In genomic region chrX:130120321-130120731, GRCh38 we compare ENCODE assay signal across 8 cellular contexts. TPM values are rescaled to one million over a fixed set of nuclear protein-coding genes. Genes with fewer than 3 reads are reported as not detected.
DNase-seq lines count a peak whose midpoint lies in the region; ATAC-seq and TF ChIP-seq lines count a peak whose summit lies in the region.

No MANE protein-coding gene starts in this region.

- no peaks in the 10 kb centered on the region for H3K36me3 ChIP-seq in Panc1 (ENCODE audit: control insufficient read depth, insufficient read depth, low read length)

- H3K4me1 ChIP-seq in Panc1 (ENCODE audit: control insufficient read depth, insufficient read depth, low read length) = peaks cover 42% of the 10 kb centered on the region

- in situ Hi-C loops in Panc1 (cut with HindIII; ENCODE audit: low pct_unique_long_range_greater_than_20kb, low sequenced_read_pairs) = no loop called here

- intact Hi-C loops in Panc1 (cut with micrococcal nuclease; ENCODE audit: unreplicated experiment) = loop anchor here (1.0 kb wide), 1 partner anchor 40 kb away; no protein-coding TSS in a partner anchor

- ATAC-seq in HG02610 (IDR thresholded peaks at IDR 0.05; ENCODE audit: unreplicated experiment) (peak; percentile 29), Panc1 (peak; percentile 44)

- BruUV-seq in Panc1 (replicated peaks; lab: Mats Ljungman, UMichigan) = no TSS peak

- H3K9me3 ChIP-seq in Panc1 (ENCODE audit: control insufficient read depth, insufficient read depth, low read depth, low read length) = no peaks in the 10 kb centered on the region

- POLR2A ChIA-PET in Panc1 (lab: Charles Lee) = interaction anchor here (0.7 to 1.4 kb wide), 2 partner anchors 11 to 68 kb away, joined by 8 read pairs; no protein-coding TSS in a partner anchor

- CTCF ChIA-PET in Panc1 (lab: Charles Lee) = interaction anchor here (1.0 to 2.2 kb wide), 2 partner anchors 41 to 59 kb away, joined by 4 to 7 read pairs; no protein-coding TSS in a partner anchor

- H3K27me3 ChIP-seq in Panc1 (ENCODE audit: control insufficient read depth, insufficient read depth, low read length) = no peaks in the 10 kb centered on the region

- H3K27ac ChIP-seq in Panc1 (ENCODE audit: low read length) = peak overlapping the region; percentile 90

- DNase-seq in NOMO-1 treated with DMSO at 0.1 percent for 48 hours (lab: John Stamatoyannopoulos, UW; ENCODE audit: unreplicated experiment) (peak; percentile 16), NOMO-1 treated with dmso at 0.1 percent for 144 hours (lab: John Stamatoyannopoulos, UW; ENCODE audit: unreplicated experiment) (no peak), Panc1 (ENCODE audit: low read depth, low spot score) (no peak), foreskin fibroblast (peak in 1 of 2 donors; percentile 11), retinal pigment epithelial cell (ENCODE audit: low read depth) (no peak), glomerular visceral epithelial cell (ENCODE audit: extremely low spot score) (no peak), GM19238 (ENCODE audit: insufficient read length, low spot score) (no peak)

- H3K4me3 ChIP-seq in Panc1 (ENCODE audit: low read depth in 2 of 2, low read length in 2 of 2) = peak overlapping the region; percentile 39 to 51
- peak overlapping the region; percentile 31 to 33 for H3K4me3 ChIP-seq in foreskin fibroblast (ENCODE audit: low read depth in 1 of 2, low read length in 2 of 2)
- peak overlapping the region; percentile 17 for H3K4me3 ChIP-seq in retinal pigment epithelial cell (ENCODE audit: low read length)

- TF ChIP-seq CTCF in Panc1 (IDR thresholded peaks at IDR 0.05) (no peak), foreskin fibroblast (IDR thresholded peaks at IDR 0.05; ENCODE audit: low read depth, low read length) (no peak), retinal pigment epithelial cell (conservative IDR thresholded peaks at IDR 0.05; ENCODE audit: low read depth, low read length) (no peak)

RNA-seq across cellular contexts. Expression of gene ELF4, which starts 10.0 kb away (rescaled TPM):
- total RNA-seq in Panc1 (2021; ENCODE audit: unreplicated experiment) = 48.0 TPM
- 28.7 TPM for polyA plus RNA-seq in Panc1 (2012; ENCODE audit: insufficient read length)

RNA-seq across cellular contexts. Expression of gene AIFM1, which starts 45.3 kb away (rescaled TPM):
- 96.6 TPM for total RNA-seq in Panc1 (2021; ENCODE audit: unreplicated experiment)
- 95.4 TPM for polyA plus RNA-seq in Panc1 (2012; ENCODE audit: insufficient read length)

RNA-seq across cellular contexts. Expression of gene RAB33A, which starts 51.4 kb away (rescaled TPM):
- total RNA-seq in Panc1 (2021; ENCODE audit: unreplicated experiment) = 2.2 TPM
- polyA plus RNA-seq in Panc1 (2012; ENCODE audit: insufficient read length) = 7.2 TPM
